Comparison of ENCODE assay signal across 21 cellular contexts in genomic region chr22:45907378-45907777, GRCh38.
DNase-seq lines count a peak whose midpoint lies in the region; ATAC-seq, FAIRE-seq and TF ChIP-seq lines count a peak whose summit lies in the region.
"Had no signal": no experiment of that assay in that cellular context is flagged by ENCODE, and none has a peak within 500 bp of the region (broad histone marks: within the 10 kb centered on the region; RNA-seq: fewer than 3 reads in every experiment).

No MANE protein-coding gene starts in this region.

- H3K27me3 ChIP-seq in astrocyte (ENCODE audit: insufficient read depth, low read length) (no peaks in the 10 kb centered on the region), neural progenitor cell (peaks cover 18% of the 10 kb centered on the region)

- H3K9me3 ChIP-seq in astrocyte (ENCODE audit: insufficient read depth, low read depth, low read length) (no peaks in the 10 kb centered on the region), neural progenitor cell (ENCODE audit: low read depth) (no peaks in the 10 kb centered on the region), T-helper 17 cell (ENCODE audit: control insufficient read depth, low read length, poor library complexity, severe bottlenecking) (no peaks in the 10 kb centered on the region)
- H3K9me3 ChIP-seq: A549, HAP-1 had no signal

- H3K36me3 Mint-ChIP-seq in astrocyte (ENCODE audit: low read depth, unreplicated experiment) (peaks cover 1% of the 10 kb centered on the region), chondrocyte (ENCODE audit: low read depth) (no peaks in the 10 kb centered on the region), neural progenitor cell (no peaks in the 10 kb centered on the region), type B pancreatic cell (no peaks in the 10 kb centered on the region), T-helper 17 cell (ENCODE audit: low read depth) (peaks cover 2% of the 10 kb centered on the region)
- H3K36me3 Mint-ChIP-seq: CD4-positive, alpha-beta memory T cell had no signal

- H2AFZ ChIP-seq in astrocyte (ENCODE audit: low read depth, low read length): no peak overlapping the region
- H2AFZ ChIP-seq in neural progenitor cell (replicated peaks): no peak overlapping the region

- no peak overlapping the region for H3K4me3 ChIP-seq in astrocyte (ENCODE audit: insufficient read depth, low read depth, low read length)
- H3K4me3 ChIP-seq in neural progenitor cell: no peak overlapping the region
- H3K4me3 ChIP-seq: A549, HAP-1 had no signal

- no peak for ATAC-seq in T-helper 17 cell
- ATAC-seq in esophagus mucosa: no peak
- ATAC-seq: A549 had no signal

- peaks cover 5% of the 10 kb centered on the region for H3K4me1 Mint-ChIP-seq in astrocyte (ENCODE audit: low read depth, unreplicated experiment)
- peaks cover 43% of the 10 kb centered on the region for H3K4me1 Mint-ChIP-seq in chondrocyte (ENCODE audit: low read depth)
- H3K4me1 Mint-ChIP-seq in neural progenitor cell: peaks cover 66% of the 10 kb centered on the region
- H3K4me1 Mint-ChIP-seq in type B pancreatic cell (ENCODE audit: unreplicated experiment): peaks cover 9% of the 10 kb centered on the region
- H3K4me1 Mint-ChIP-seq in T-helper 17 cell: peaks cover 2% of the 10 kb centered on the region
- H3K4me1 Mint-ChIP-seq: CD4-positive, alpha-beta memory T cell had no signal

- H3K4me2 ChIP-seq in astrocyte (ENCODE audit: low read length): no peak overlapping the region
- H3K4me2 ChIP-seq in neural progenitor cell: no peak overlapping the region
- H3K4me2 ChIP-seq: A549 had no signal

- H3K27me3 Mint-ChIP-seq in astrocyte (ENCODE audit: low read depth, unreplicated experiment): peaks cover 44% of the 10 kb centered on the region
- H3K27me3 Mint-ChIP-seq in chondrocyte (ENCODE audit: low read depth): peaks cover 12% of the 10 kb centered on the region
- peaks cover 18% of the 10 kb centered on the region for H3K27me3 Mint-ChIP-seq in neural progenitor cell (ENCODE audit: insufficient read depth, low read depth)
- H3K27me3 Mint-ChIP-seq in type B pancreatic cell: peaks cover 17% of the 10 kb centered on the region
- H3K27me3 Mint-ChIP-seq in T-helper 17 cell: peaks cover 29% of the 10 kb centered on the region

- peak; percentile 5 for FAIRE-seq in astrocyte (lab: Jason Lieb, UNC)
- FAIRE-seq: A549, GM12891, GM18507, H54 had no signal

- DNase-seq in astrocyte (ENCODE audit: low read depth) (no peak), chondrocyte (ENCODE audit: low spot score) (no peak), neural progenitor cell (ENCODE audit: low spot score) (no peak), type B pancreatic cell (ENCODE audit: extremely low spot score, unreplicated experiment) (no peak), OCI-M2 (lab: John Stamatoyannopoulos, UW; ENCODE audit: unreplicated experiment) (no peak), T-helper 17 cell (no peak)
- DNase-seq: 8988T; C1 segment of cervical spinal cord; Calu3; CD4-positive, alpha-beta memory T cell; COR-L47; DMS53; DMS79 treated with DMSO at 0.1 percent for 48 hours; GF-D8; GOT3 had no signal

- no peak overlapping the region for H3K4me3 Mint-ChIP-seq in astrocyte (ENCODE audit: unreplicated experiment)
- H3K4me3 Mint-ChIP-seq in chondrocyte (ENCODE audit: unreplicated experiment): no peak overlapping the region
- H3K4me3 Mint-ChIP-seq in neural progenitor cell: no peak overlapping the region
- peak overlapping the region; percentile 21 for H3K4me3 Mint-ChIP-seq in type B pancreatic cell
- H3K4me3 Mint-ChIP-seq in T-helper 17 cell: no peak overlapping the region
- H3K4me3 Mint-ChIP-seq: CD4-positive, alpha-beta memory T cell had no signal

- TF ChIP-seq CTCF in astrocyte (IDR thresholded peaks at IDR 0.05; ENCODE audit: insufficient read depth, low read depth, low read length): no peak
- no peak for TF ChIP-seq CTCF in chondrocyte (IDR thresholded peaks at IDR 0.05)
- no peak for TF ChIP-seq CTCF in neural progenitor cell (IDR thresholded peaks at IDR 0.05)
- no peak for TF ChIP-seq CTCF in type B pancreatic cell (conservative IDR thresholded peaks at IDR 0.05)

- H3K27ac ChIP-seq in astrocyte (ENCODE audit: low read depth, low read length): no peak overlapping the region
- no peak overlapping the region for H3K27ac ChIP-seq in neural progenitor cell

- H3K27ac Mint-ChIP-seq in astrocyte (ENCODE audit: unreplicated experiment) (no peak overlapping the region), chondrocyte (ENCODE audit: unreplicated experiment) (peak overlapping the region; percentile 2), neural progenitor cell (peak overlapping the region; percentile 55), type B pancreatic cell (no peak overlapping the region), T-helper 17 cell (no peak overlapping the region)
- H3K27ac Mint-ChIP-seq: CD4-positive, alpha-beta memory T cell had no signal

- H3F3A ChIP-seq in neural progenitor cell (ENCODE audit: low read depth): peaks cover 44% of the 10 kb centered on the region

- H3K9ac ChIP-seq in astrocyte (ENCODE audit: low read length): no peak overlapping the region
- no peak overlapping the region for H3K9ac ChIP-seq in neural progenitor cell

- H3K4me1 ChIP-seq in astrocyte (ENCODE audit: insufficient read depth, low read length) (peaks cover 27% of the 10 kb centered on the region), neural progenitor cell (peaks cover 61% of the 10 kb centered on the region)
- H3K4me1 ChIP-seq: HAP-1 had no signal

- H4K20me1 ChIP-seq in astrocyte (ENCODE audit: insufficient read depth, low read length): no peaks in the 10 kb centered on the region
- peaks cover 11% of the 10 kb centered on the region for H4K20me1 ChIP-seq in neural progenitor cell (ENCODE audit: low read depth)

- H3K79me2 ChIP-seq in astrocyte (ENCODE audit: insufficient read depth, low read length) (no peaks in the 10 kb centered on the region), neural progenitor cell (ENCODE audit: low read depth) (no peaks in the 10 kb centered on the region)

- H3K36me3 ChIP-seq in astrocyte (ENCODE audit: insufficient read depth, low read length): no peaks in the 10 kb centered on the region
- H3K36me3 ChIP-seq in neural progenitor cell: no peaks in the 10 kb centered on the region
- H3K36me3 ChIP-seq: HAP-1 had no signal

- no peaks in the 10 kb centered on the region for H3K9me3 Mint-ChIP-seq in astrocyte (ENCODE audit: unreplicated experiment)
- no peaks in the 10 kb centered on the region for H3K9me3 Mint-ChIP-seq in chondrocyte (ENCODE audit: low read depth)
- H3K9me3 Mint-ChIP-seq in neural progenitor cell: no peaks in the 10 kb centered on the region
- H3K9me3 Mint-ChIP-seq in type B pancreatic cell: no peaks in the 10 kb centered on the region
- H3K9me3 Mint-ChIP-seq: CD4-positive, alpha-beta memory T cell had no signal

Comparison
In these comparisons a context has a peak if more than half of its experiments do, and no peak if none do; other contexts are left out.
1. H3K27ac Mint-ChIP-seq: peak in chondrocyte (single experiment) and neural progenitor cell (single experiment); none in astrocyte (single experiment), type B pancreatic cell (single experiment) and T-helper 17 cell (single experiment).